In genomic region chr2:134455426-134455825, GRCh38 we compare ENCODE assay signal across 22 cellular contexts.
A peak's percentile ranks its signal among the peaks of the same experiment; 100 is the strongest.
DNase-seq lines count a peak whose midpoint lies in the region; TF ChIP-seq lines count a peak whose summit lies in the region.
"Had no signal": no experiment of that assay in that cellular context is flagged by ENCODE, and none has a peak within 500 bp of the region (broad histone marks: within the 10 kb centered on the region; RNA-seq: fewer than 3 reads in every experiment).

No MANE protein-coding gene starts in this region.

- no peaks in the 10 kb centered on the region for H3K27me3 ChIP-seq in suprapubic skin
- H3K27me3 ChIP-seq: SJSA1 had no signal

- no peak for TF ChIP-seq POLR2A in suprapubic skin (IDR thresholded peaks at IDR 0.05)
- no peak for TF ChIP-seq POLR2A in erythroblast (IDR thresholded peaks at IDR 0.05; ENCODE audit: low read length)

- TF ChIP-seq EP300 in suprapubic skin (IDR thresholded peaks at IDR 0.05) = no peak

- no peaks in the 10 kb centered on the region for H3K9me3 ChIP-seq in suprapubic skin
- H3K9me3 ChIP-seq: SJSA1 had no signal

- no peak overlapping the region for H3K27ac Mint-ChIP-seq in activated T-cell treated with anti-CD3 and anti-CD28 coated beads, Interleukin-2, amount 50 U/mL, for 24 hours

- peaks cover 33% of the 10 kb centered on the region for H3K36me3 Mint-ChIP-seq in activated T-cell treated with anti-CD3 and anti-CD28 coated beads, Interleukin-2, amount 50 U/mL, for 24 hours (ENCODE audit: low read depth)

- H3K4me3 ChIP-seq in coronary artery (no peak overlapping the region), suprapubic skin (no peak overlapping the region)
- H3K4me3 ChIP-seq: SJSA1 had no signal

- H3K4me1 Mint-ChIP-seq in activated T-cell treated with anti-CD3 and anti-CD28 coated beads, Interleukin-2, amount 50 U/mL, for 24 hours (ENCODE audit: low read depth) = no peaks in the 10 kb centered on the region

- H3K27ac ChIP-seq in coronary artery = no peak overlapping the region
- no peak overlapping the region for H3K27ac ChIP-seq in suprapubic skin
- H3K27ac ChIP-seq: SJSA1 had no signal

- no peaks in the 10 kb centered on the region for H3K27me3 Mint-ChIP-seq in activated T-cell treated with anti-CD3 and anti-CD28 coated beads, Interleukin-2, amount 50 U/mL, for 24 hours

- no peak for TF ChIP-seq CTCF in coronary artery (IDR thresholded peaks at IDR 0.05)
- TF ChIP-seq CTCF in suprapubic skin (IDR thresholded peaks at IDR 0.05) = no peak

- 92% methylated on average over 2 of the region's 10 CpGs for WGBS in suprapubic skin

- no peaks in the 10 kb centered on the region for H3K4me1 ChIP-seq in suprapubic skin
- H3K4me1 ChIP-seq: SJSA1 had no signal

- peaks cover 6% of the 10 kb centered on the region for H3K36me3 ChIP-seq in suprapubic skin
- H3K36me3 ChIP-seq: SJSA1 had no signal

- DNase-seq in activated T-cell treated with anti-CD3 and anti-CD28 coated beads, Interleukin-2, amount 50 U/mL, for 1 hour = peak; percentile 10
- DNase-seq in activated T-cell treated with anti-CD3 and anti-CD28 coated beads, Interleukin-2, amount 50 U/mL, for 24 hours = no peak
- DNase-seq in coronary artery (ENCODE audit: low spot score) (peak; percentile 70), mesenteric fat pad (ENCODE audit: low spot score) (peak; percentile 62), suprapubic skin (ENCODE audit: low spot score in 2 of 2) (peak; percentile 44 to 58), erythroblast (lab: John Stamatoyannopoulos, UW) (no peak), NCI-H510A (lab: John Stamatoyannopoulos, UW) (no peak)
- DNase-seq in stimulated activated CD4-positive, alpha-beta T cell treated with anti-CD3 and anti-CD28 coated beads, Interleukin-4, amount 100 ng/mL, for 24 hours = no peak
- DNase-seq: 8988T; ACHN; Calu3; DMS79 treated with DMSO at 0.1 percent for 48 hours; GF-D8; KBM-7; NCI-H1105 treated with DMSO at 0.1 percent for 48 hours; NCI-H146; NCI-H2029; NCI-H446; NCI-H82; NK-92 treated with Interleukin-12 subunit alpha and Interleukin-12 subunit beta, amount 100 ng/mL, for 24 hours; PC-3 had no signal

- no peak overlapping the region for H3K4me3 Mint-ChIP-seq in activated T-cell treated with anti-CD3 and anti-CD28 coated beads, Interleukin-2, amount 50 U/mL, for 24 hours

- no peaks in the 10 kb centered on the region for H3K9me3 Mint-ChIP-seq in activated T-cell treated with anti-CD3 and anti-CD28 coated beads, Interleukin-2, amount 50 U/mL, for 24 hours

Comparison
In these comparisons a context has a peak if more than half of its experiments do, and no peak if none do; other contexts are left out.
1. DNase-seq: peak in activated T-cell treated with anti-CD3 and anti-CD28 coated beads, Interleukin-2, amount 50 U/mL, for 1 hour (single experiment), coronary artery (single experiment), mesenteric fat pad (single experiment) and suprapubic skin (2 of 2); none in activated T-cell treated with anti-CD3 and anti-CD28 coated beads, Interleukin-2, amount 50 U/mL, for 24 hours (single experiment), stimulated activated CD4-positive, alpha-beta T cell treated with anti-CD3 and anti-CD28 coated beads, Interleukin-4, amount 100 ng/mL, for 24 hours (single experiment), erythroblast (0 of 2) and NCI-H510A (single experiment).